In the genomic region with DNA sequence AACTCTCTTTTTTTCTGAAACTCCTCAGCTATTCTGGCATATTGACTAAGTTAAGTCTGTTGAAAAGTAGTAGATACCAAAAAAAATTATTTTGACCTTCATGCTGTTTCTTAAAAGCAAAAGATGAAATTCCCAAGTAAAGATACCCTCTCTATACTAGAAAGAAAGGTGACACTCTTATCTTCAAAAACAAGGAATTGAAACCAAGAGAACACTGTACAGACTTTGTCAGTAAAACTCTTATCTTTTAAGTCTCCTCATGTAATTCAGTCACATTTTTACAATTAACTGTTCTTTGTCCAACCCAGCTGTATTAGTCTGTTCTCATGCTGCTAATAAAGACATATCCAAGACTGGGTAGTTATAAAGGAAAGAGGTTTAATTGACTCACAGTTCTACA, we compare ENCODE assay signal across 17 cellular contexts.
DNase-seq lines count a peak whose midpoint lies in the region; ATAC-seq and TF ChIP-seq lines count a peak whose summit lies in the region.
"Had no signal": no experiment of that assay in that cellular context is flagged by ENCODE, and none has a peak within 500 bp of the region (broad histone marks: within the 10 kb centered on the region; RNA-seq: fewer than 3 reads in every experiment).

No MANE protein-coding gene starts in this region.

- H3K9me2 ChIP-seq in MM.1S (replicated peaks; ENCODE audit: insufficient read depth, low read length) = no peaks in the 10 kb centered on the region

- no peak overlapping the region for H3K4me3 Mint-ChIP-seq in mesothelial cell of epicardium
- H3K4me3 Mint-ChIP-seq: CD4-positive, alpha-beta memory T cell; HFFc6 had no signal

- peaks cover 9% of the 10 kb centered on the region for H3K4me1 Mint-ChIP-seq in mesothelial cell of epicardium
- H3K4me1 Mint-ChIP-seq: CD4-positive, alpha-beta memory T cell had no signal

- peaks cover 7% of the 10 kb centered on the region for H3K9me3 Mint-ChIP-seq in mesothelial cell of epicardium
- H3K9me3 Mint-ChIP-seq: HFFc6 had no signal

- no peaks in the 10 kb centered on the region for H3K27me3 ChIP-seq in MM.1S (replicated peaks; ENCODE audit: insufficient read depth, low read length)
- H3K27me3 ChIP-seq: BE2C had no signal

- TF ChIP-seq CTCF in MM.1S (IDR thresholded peaks at IDR 0.05; ENCODE audit: low read length) (no peak), mesothelial cell of epicardium (IDR thresholded peaks at IDR 0.05; ENCODE audit: unreplicated experiment) (no peak)

- H3K36me3 Mint-ChIP-seq in mesothelial cell of epicardium = peaks cover 3% of the 10 kb centered on the region
- H3K36me3 Mint-ChIP-seq: CD4-positive, alpha-beta memory T cell had no signal

- peaks cover 5% of the 10 kb centered on the region; the same call in 1 of the 2 replicates for H3K4me1 ChIP-seq in MM.1S (ENCODE audit: low read length)
- H3K4me1 ChIP-seq: A549 had no signal

- no peaks in the 10 kb centered on the region for H4K20me1 ChIP-seq in MM.1S (ENCODE audit: insufficient read depth, low read length)

- H3K79me2 ChIP-seq in MM.1S (ENCODE audit: low read length) = no peaks in the 10 kb centered on the region

- H3K9ac ChIP-seq in MM.1S (ENCODE audit: low read length) = no peak overlapping the region

- H3K9me3 ChIP-seq in MM.1S (replicated peaks; ENCODE audit: insufficient read depth, low read length) = no peaks in the 10 kb centered on the region
- H3K9me3 ChIP-seq: A549, BE2C had no signal

- TF ChIP-seq POLR2A in GM18505 (IDR thresholded peaks at IDR 0.05; ENCODE audit: borderline replicate concordance, extremely low read depth, insufficient read depth, insufficient read length) = no peak

- DNase-seq in MM.1S = no peak
- no peak for DNase-seq in mesothelial cell of epicardium (ENCODE audit: low spot score in 2 of 2, unreplicated experiment in 2 of 2)
- no peak for DNase-seq in H4 (ENCODE audit: low spot score)
- DNase-seq in activated naive CD4-positive, alpha-beta T cell treated with anti-CD3 and anti-CD28 coated beads, Interleukin-2, amount 50 U/mL, for 16 hours = no peak
- DNase-seq in NCI-H1048 (lab: John Stamatoyannopoulos, UW) = no peak
- no peak for DNase-seq in stimulated activated CD4-positive, alpha-beta T cell treated with anti-CD3 and anti-CD28 coated beads, Interleukin-2, amount 100 ng/mL, for 24 hours
- DNase-seq: BE2C; CD4-positive, alpha-beta memory T cell; DMS79; HCEC 1CT; HFFc6 had no signal

- H3K36me3 ChIP-seq in MM.1S (replicated peaks; ENCODE audit: insufficient read depth, low read length) = no peaks in the 10 kb centered on the region
- H3K36me3 ChIP-seq: BE2C had no signal

- peak overlapping the region; percentile 61 for H3K27ac Mint-ChIP-seq in mesothelial cell of epicardium
- H3K27ac Mint-ChIP-seq: CD4-positive, alpha-beta memory T cell; HFFc6 had no signal

- H3K4me3 ChIP-seq in MM.1S (ENCODE audit: low read length) = no peak overlapping the region
- H3K4me3 ChIP-seq: A549, K562 had no signal

- ATAC-seq in GM18505 (IDR thresholded peaks at IDR 0.05; ENCODE audit: unreplicated experiment) = peak; percentile 71
- ATAC-seq in GM18868 (IDR thresholded peaks at IDR 0.05; ENCODE audit: unreplicated experiment) = peak; percentile 84
- ATAC-seq: A549, K562 had no signal

- H3F3A ChIP-seq in MM.1S (ENCODE audit: insufficient read depth, low read length) = no peaks in the 10 kb centered on the region

- H3K27me3 Mint-ChIP-seq in mesothelial cell of epicardium (ENCODE audit: low read depth) = no peaks in the 10 kb centered on the region

- H3K27ac ChIP-seq in MM.1S (ENCODE audit: low read length) = no peak overlapping the region
- H3K27ac ChIP-seq: A549, C4-2B, HL-60 had no signal

- H3K4me2 ChIP-seq in MM.1S (ENCODE audit: low read depth, low read length) = peak overlapping the region; percentile 7; the same call in 1 of the 2 replicates
- H3K4me2 ChIP-seq: A549 had no signal

- H2AFZ ChIP-seq in MM.1S (ENCODE audit: low read length) = 0 out of 2 replicates have a peak overlapping the region, but pooled peaks have one; percentile 15
